In genomic region chr9:98536542-98537173, GRCh38 we compare ENCODE assay signal across 9 cellular contexts.
A peak's percentile ranks its signal among the peaks of the same experiment; 100 is the strongest.
DNase-seq lines count a peak whose midpoint lies in the region; ATAC-seq, FAIRE-seq and TF ChIP-seq lines count a peak whose summit lies in the region.
"Had no signal": no experiment of that assay in that cellular context is flagged by ENCODE, and none has a peak within 500 bp of the region (broad histone marks: within the 10 kb centered on the region; RNA-seq: fewer than 3 reads in every experiment).

No MANE protein-coding gene starts in this region.

- H3K27ac ChIP-seq in MM.1S (ENCODE audit: low read length) (no peak overlapping the region), K562 (ENCODE audit: extremely low read depth, low read depth, low read length) (no peak overlapping the region), small intestine (ENCODE audit: low read depth in 1 of 2, low read length in 1 of 2) (no peak overlapping the region)

- ATAC-seq in K562 (peak; percentile 94), HG03520 (IDR thresholded peaks at IDR 0.05; ENCODE audit: unreplicated experiment) (no peak), omental fat pad (ENCODE audit: low FRiP score) (no peak), HG02852 (IDR thresholded peaks at IDR 0.05; ENCODE audit: unreplicated experiment) (no peak)

- no peak for TF ChIP-seq EP300 in K562 (IDR thresholded peaks at IDR 0.05; ENCODE audit: low read length)

- no peaks in the 10 kb centered on the region for H3K27me3 ChIP-seq in MM.1S (replicated peaks; ENCODE audit: insufficient read depth, low read length)
- no peaks in the 10 kb centered on the region; a peak in 1 of 5 replicates for H3K27me3 ChIP-seq in K562 (ENCODE audit: control insufficient read depth in 2 of 2, insufficient read depth in 2 of 2, low read length in 2 of 2)
- H3K27me3 ChIP-seq in small intestine (ENCODE audit: control insufficient read depth in 2 of 2, insufficient read depth in 2 of 2, low read length in 2 of 2): no peaks in the 10 kb centered on the region

- H3K9me3 ChIP-seq in MM.1S (replicated peaks; ENCODE audit: insufficient read depth, low read length) (no peaks in the 10 kb centered on the region), K562 (replicated peaks; ENCODE audit: control insufficient read depth, insufficient read depth, low read depth, low read length) (no peaks in the 10 kb centered on the region), small intestine (ENCODE audit: control insufficient read depth, low read depth) (no peaks in the 10 kb centered on the region)

- H3K9me1 ChIP-seq in K562 (ENCODE audit: control insufficient read depth, insufficient read depth, low read length): no peaks in the 10 kb centered on the region

- TF ChIP-seq POLR2A in K562 (conservative IDR thresholded peaks at IDR 0.05): no peak

- H3K9me2 ChIP-seq in MM.1S (replicated peaks; ENCODE audit: insufficient read depth, low read length): no peaks in the 10 kb centered on the region

- H2AFZ ChIP-seq in MM.1S (ENCODE audit: low read length) (no peak overlapping the region), K562 (ENCODE audit: low read depth, low read length) (peak overlapping the region; percentile 78)

- CTCF ChIA-PET in K562 (lab: Yijun Ruan, JAX; ENCODE audit: low intra/inter-chr PET ratio): interaction anchor here (1.2 kb wide), 1 partner anchor 238 kb away, joined by 3 read pairs; no protein-coding TSS in a partner anchor

- H3K4me3 ChIP-seq in MM.1S (ENCODE audit: low read length) (no peak overlapping the region), K562 (no peak overlapping the region), small intestine (ENCODE audit: low read depth in 1 of 2, low read length in 2 of 2) (no peak overlapping the region)

- no peak overlapping the region for H3K4me2 ChIP-seq in MM.1S (ENCODE audit: low read depth, low read length)
- H3K4me2 ChIP-seq in K562 (ENCODE audit: insufficient read depth, low read length): no peak overlapping the region; the same call in 1 of the 2 replicates

- BruUV-seq in K562 (replicated peaks; lab: Mats Ljungman, UMichigan): no TSS peak

- in situ Hi-C loops in K562 (cut with MboI): loop anchor here (25.0 kb wide), 1 partner anchor 224 kb away; no protein-coding TSS in a partner anchor

- peak; percentile 31 for TF ChIP-seq CTCF in MM.1S (IDR thresholded peaks at IDR 0.05; ENCODE audit: low read length)
- TF ChIP-seq CTCF in K562 (IDR thresholded peaks at IDR 0.05 in 2 of 3, conservative IDR thresholded peaks at IDR 0.05 in 1 of 3; ENCODE audit: insufficient read depth in 2 of 3, low read depth in 1 of 3, low read length in 3 of 3): peak; percentile 72 to 88 (median 77)
- no peak for TF ChIP-seq CTCF in omental fat pad (IDR thresholded peaks at IDR 0.05)

- peak; percentile 43 for DNase-seq in NCI-H82 (lab: John Stamatoyannopoulos, UW)
- DNase-seq in NCI-H82 treated with DMSO at 0.1 percent for 48 hours (lab: John Stamatoyannopoulos, UW; ENCODE audit: unreplicated experiment): no peak
- no peak for DNase-seq in MM.1S
- peak; percentile 50 to 82 (median 62) for DNase-seq in K562 (ENCODE audit: extremely low read depth in 1 of 4, low spot score in 3 of 4)
- peak; percentile 56 for DNase-seq in small intestine
- DNase-seq in omental fat pad (ENCODE audit: low spot score): no peak
- DNase-seq: T-cell had no signal

- H3K4me1 ChIP-seq in MM.1S (ENCODE audit: low read length) (no peaks in the 10 kb centered on the region), K562 (replicated peaks in 1 of 2; ENCODE audit: control insufficient read depth in 2 of 2, insufficient read depth in 2 of 2, low read length in 2 of 2) (peaks cover 2 to 3% of the 10 kb centered on the region in 2 experiments; a peak in 2 of 5 replicates), small intestine (ENCODE audit: control insufficient read depth in 2 of 2, insufficient read depth in 1 of 2, low read depth in 1 of 2, low read length in 1 of 2) (no peaks in the 10 kb centered on the region)

- H4K20me1 ChIP-seq in MM.1S (ENCODE audit: insufficient read depth, low read length) (no peaks in the 10 kb centered on the region), K562 (replicated peaks; ENCODE audit: control insufficient read depth, insufficient read depth, low read length) (0 out of 2 replicates have a peak, but pooled peaks cover 2% of the 10 kb centered on the region)

- H3F3A ChIP-seq in MM.1S (ENCODE audit: insufficient read depth, low read length): no peaks in the 10 kb centered on the region

- TF ChIP-seq RAD21 in K562 (CRISPR knock-in tag; conservative IDR thresholded peaks at IDR 0.05 in 1 of 2, IDR thresholded peaks at IDR 0.05 in 1 of 2): peak; percentile 58 to 84; a peak in 3 of 4 replicates

- H3K79me2 ChIP-seq in MM.1S (ENCODE audit: low read length): no peaks in the 10 kb centered on the region
- no peaks in the 10 kb centered on the region for H3K79me2 ChIP-seq in K562 (ENCODE audit: control insufficient read depth, insufficient read depth, low read length)

- POLR2A ChIA-PET in K562 (lab: Yijun Ruan, JAX): no interaction called here

- H3K36me3 ChIP-seq in MM.1S (replicated peaks; ENCODE audit: insufficient read depth, low read length) (no peaks in the 10 kb centered on the region), K562 (ENCODE audit: control insufficient read depth, insufficient read depth, low read length) (no peaks in the 10 kb centered on the region), small intestine (ENCODE audit: control insufficient read depth in 2 of 2, insufficient read depth in 2 of 2, low read length in 2 of 2) (no peaks in the 10 kb centered on the region)

- H3K9ac ChIP-seq in MM.1S (ENCODE audit: low read length) (no peak overlapping the region), K562 (ENCODE audit: insufficient read depth in 1 of 2, low read depth in 2 of 2, low read length in 2 of 2) (no peak overlapping the region)

- intact Hi-C loops in K562 (cut with micrococcal nuclease): loop anchor here (2.0 to 5.0 kb wide), 2 partner anchors 170 to 241 kb away; no protein-coding TSS in a partner anchor

- FAIRE-seq in K562 (lab: Jason Lieb, UNC) (peak; percentile 79), small intestine (lab: Jason Lieb, UNC) (no peak)

- 30% methylated on average over 12 of the region's 12 CpGs for WGBS in K562 (ENCODE audit: insufficient coverage, low coverage, missing lambda C conversion rate)
- 49 to 57% (median 49%) methylated on average over 12 of the region's 12 CpGs for WGBS in small intestine, 3 donors

TF ChIP-seq in K562, 482 proteins besides CTCF, POLR2A, EP300 and RAD21 (continues in another document):
- TF ChIP-seq USF2 (CRISPR knock-in tag; IDR thresholded peaks at IDR 0.05): no peak
- 0 out of 2 replicates have a peak, but pooled peaks have one; percentile 34 for TF ChIP-seq CREM (IDR thresholded peaks at IDR 0.05; ENCODE audit: low read depth)
- TF ChIP-seq TAF15 (IDR thresholded peaks at IDR 0.05; ENCODE audit: low read depth, low read length): no peak
- TF ChIP-seq ZC3H4 (CRISPR knock-in tag; IDR thresholded peaks at IDR 0.05; ENCODE audit: borderline replicate concordance): no peak
- TF ChIP-seq NONO (IDR thresholded peaks at IDR 0.05; ENCODE audit: low read depth in 2 of 2, low read length in 1 of 2): no peak
- TF ChIP-seq MCM7 (IDR thresholded peaks at IDR 0.05): no peak
- TF ChIP-seq MEF2D (tag; conservative IDR thresholded peaks at IDR 0.05; ENCODE audit: low read depth): no peak
- TF ChIP-seq ZNF592 (IDR thresholded peaks at IDR 0.05): no peak
- no peak for TF ChIP-seq FOXJ3 (CRISPR knock-in tag; IDR thresholded peaks at IDR 0.05)
- no peak for TF ChIP-seq ASH1L (IDR thresholded peaks at IDR 0.05; ENCODE audit: borderline replicate concordance, low read depth, partially characterized antibody)
- TF ChIP-seq SMC3 (conservative IDR thresholded peaks at IDR 0.05; ENCODE audit: insufficient read depth, low read depth, low read length): peak; percentile 81
- no peak for TF ChIP-seq KLF10 (CRISPR knock-in tag; IDR thresholded peaks at IDR 0.05)

Comparison
In these comparisons a context has a peak if more than half of its experiments do, and no peak if none do; other contexts are left out.
1. DNase-seq: peak in NCI-H82 (single experiment), K562 (4 of 4) and small intestine (single experiment); none in NCI-H82 treated with DMSO at 0.1 percent for 48 hours (single experiment), MM.1S (single experiment) and omental fat pad (single experiment).
2. CTCF ChIP-seq: peak in MM.1S (single experiment) and K562 (3 of 3); none in omental fat pad (0 of 3).